ENCODE assay signal across 14 cellular contexts in genomic region chr7:81604075-81604807, GRCh38.
DNase-seq lines count a peak whose midpoint lies in the region; ATAC-seq, FAIRE-seq and TF ChIP-seq lines count a peak whose summit lies in the region.
"Had no signal": no experiment of that assay in that cellular context is flagged by ENCODE, and none has a peak within 500 bp of the region (broad histone marks: within the 10 kb centered on the region; RNA-seq: fewer than 3 reads in every experiment).

No MANE protein-coding gene starts in this region.

- H3K27me3 Mint-ChIP-seq in activated CD4-positive, alpha-beta T cell treated with anti-CD3 and anti-CD28 coated beads for 36 hours: no peaks in the 10 kb centered on the region

- no peak overlapping the region for H3K4me2 ChIP-seq in H1 (ENCODE audit: insufficient read depth in 1 of 2, low read depth in 2 of 2, low read length in 2 of 2)
- no peak overlapping the region for H3K4me2 ChIP-seq in mesendoderm (ENCODE audit: low read length)

- no peak overlapping the region for H4K8ac ChIP-seq in H1 (ENCODE audit: extremely low read depth, insufficient read depth, low read length)
- H4K8ac ChIP-seq in mesendoderm (ENCODE audit: low read depth, low read length): no peak overlapping the region

- H3K14ac ChIP-seq in H1 (ENCODE audit: insufficient read length): no peak overlapping the region

- H3K9ac ChIP-seq in H1 (replicated peaks in 1 of 4; ENCODE audit: extremely low read depth in 1 of 4, low read depth in 3 of 4, low read length in 3 of 4) (no peak overlapping the region), mesendoderm (ENCODE audit: low read length) (no peak overlapping the region)

- FAIRE-seq in H1 (lab: Jason Lieb, UNC): no peak

- no peaks in the 10 kb centered on the region for H3K9me3 ChIP-seq in H1 (ENCODE audit: insufficient read depth in 2 of 2, low read depth in 1 of 2, low read length in 1 of 2)
- H3K9me3 ChIP-seq: SJSA1 had no signal

- H3K4me3 ChIP-seq in H1 (ENCODE audit: extremely low read depth in 1 of 4, insufficient read depth in 2 of 4, low read depth in 3 of 4, low read length in 4 of 4): no peak overlapping the region
- H3K4me3 ChIP-seq in mesendoderm (ENCODE audit: low read length): no peak overlapping the region
- H3K4me3 ChIP-seq: SJSA1 had no signal

- no peak for TF ChIP-seq RAD21 in H1 (IDR thresholded peaks at IDR 0.05 in 1 of 2, conservative IDR thresholded peaks at IDR 0.05 in 1 of 2; ENCODE audit: low read depth in 2 of 2, low read length in 2 of 2)

- no peak overlapping the region for H2BK12ac ChIP-seq in H1 (ENCODE audit: low read depth, low read length)

- no peak overlapping the region for H2BK120ac ChIP-seq in H1 (replicated peaks; ENCODE audit: low read depth, low read length)
- H2BK120ac ChIP-seq in mesendoderm (ENCODE audit: low read depth, low read length): no peak overlapping the region

- no peak overlapping the region for H3K18ac ChIP-seq in H1 (ENCODE audit: extremely low read depth, low read length)
- H3K18ac ChIP-seq in mesendoderm (ENCODE audit: low read length): peak overlapping the region; percentile 39

- no peak overlapping the region for H2AK5ac ChIP-seq in H1 (ENCODE audit: low read depth, low read length)
- H2AK5ac ChIP-seq in mesendoderm (ENCODE audit: low read length): no peak overlapping the region

- no peaks in the 10 kb centered on the region for H3K36me3 Mint-ChIP-seq in activated CD4-positive, alpha-beta T cell treated with anti-CD3 and anti-CD28 coated beads for 36 hours (ENCODE audit: low read depth)

- 92% methylated on average over 12 of the region's 12 CpGs; no CpG with 5 or more reads in 1 of the 2 experiments for WGBS in H1 (ENCODE audit: extremely low coverage in 1 of 2, insufficient coverage in 1 of 2, insufficient read length in 1 of 2, insufficient replicate concordance in 2 of 2, low coverage in 1 of 2, low lambda C conversion rate in 2 of 2, missing lambda C conversion rate in 1 of 2), 2 experiments
- no CpG with 5 or more reads among the region's 12 CpGs for WGBS in mesendoderm (ENCODE audit: extremely low coverage, insufficient coverage, low lambda C conversion rate)

- H4K5ac ChIP-seq in H1 (ENCODE audit: insufficient read length, low read depth, low read length) (no peak overlapping the region), mesendoderm (ENCODE audit: low read length) (no peak overlapping the region)

- no peak overlapping the region for H3K56ac ChIP-seq in H1 (replicated peaks; ENCODE audit: insufficient read length, low read depth, low read length)
- H3K56ac ChIP-seq in mesendoderm (ENCODE audit: low read length): no peak overlapping the region

- intact Hi-C loops in activated CD4-positive, alpha-beta T cell treated with anti-CD3 and anti-CD28 coated beads for 36 hours (cut with DNase I, micrococcal nuclease): no loop called here

- H3K27ac ChIP-seq in H1 (ENCODE audit: low read depth, low read length) (no peak overlapping the region), mesendoderm (ENCODE audit: low read depth, low read length) (no peak overlapping the region)
- H3K27ac ChIP-seq: HL-60, SJSA1 had no signal

- peak overlapping the region; percentile 33; the same call in 1 of the 2 replicates for H2AFZ ChIP-seq in H1 (ENCODE audit: low read length)

- no peaks in the 10 kb centered on the region for H3K27me3 ChIP-seq in H1 (replicated peaks in 1 of 4; ENCODE audit: control insufficient read depth in 3 of 4, extremely low read depth in 1 of 4, insufficient read depth in 3 of 4, low read length in 3 of 4)
- no peaks in the 10 kb centered on the region for H3K27me3 ChIP-seq in mesendoderm (ENCODE audit: insufficient read depth, low read length, poor library complexity)
- H3K27me3 ChIP-seq: SJSA1 had no signal

- H3K4me1 Mint-ChIP-seq in activated CD4-positive, alpha-beta T cell treated with anti-CD3 and anti-CD28 coated beads for 36 hours: no peaks in the 10 kb centered on the region

- ATAC-seq in activated CD4-positive, alpha-beta T cell treated with anti-CD3 and anti-CD28 coated beads for 36 hours: no peak
- ATAC-seq in HG03565 (IDR thresholded peaks at IDR 0.05; ENCODE audit: unreplicated experiment): no peak

- H3K4ac ChIP-seq in H1 (replicated peaks; ENCODE audit: insufficient read length, low read depth, low read length): no peak overlapping the region
- H3K4ac ChIP-seq in mesendoderm (ENCODE audit: low read depth, low read length): no peak overlapping the region

- no peak overlapping the region for H2BK5ac ChIP-seq in H1 (ENCODE audit: low read depth, low read length)
- no peak overlapping the region for H2BK5ac ChIP-seq in mesendoderm (ENCODE audit: low read length)

- H2BK15ac ChIP-seq in H1 (ENCODE audit: low read length) (no peak overlapping the region), mesendoderm (replicated peaks; ENCODE audit: low read depth) (no peak overlapping the region)

- no peak for TF ChIP-seq EP300 in H1 (IDR thresholded peaks at IDR 0.05; ENCODE audit: borderline replicate concordance in 1 of 2, low read depth in 2 of 2, low read length in 2 of 2)

- no peak overlapping the region for H3K4me3 Mint-ChIP-seq in activated CD4-positive, alpha-beta T cell treated with anti-CD3 and anti-CD28 coated beads for 36 hours

- no peak overlapping the region for H4K91ac ChIP-seq in H1 (replicated peaks; ENCODE audit: insufficient read length, low read length)

- H3K9me3 Mint-ChIP-seq in activated CD4-positive, alpha-beta T cell treated with anti-CD3 and anti-CD28 coated beads for 36 hours (ENCODE audit: low read depth): no peaks in the 10 kb centered on the region

- H3K79me2 ChIP-seq in H1 (ENCODE audit: control insufficient read depth in 1 of 2, insufficient read depth in 2 of 2, low read length in 2 of 2): no peaks in the 10 kb centered on the region
- no peaks in the 10 kb centered on the region for H3K79me2 ChIP-seq in mesendoderm (ENCODE audit: control insufficient read depth, insufficient read depth, low read length)

- no peak for TF ChIP-seq POLR2A in H1 (IDR thresholded peaks at IDR 0.05; ENCODE audit: control extremely low read depth in 1 of 2, low read depth in 2 of 2, low read length in 2 of 2)

- DNase-seq in EH (ENCODE audit: low read depth) (peak; percentile 61), NCI-H1092 treated with DMSO at 0.1 percent for 48 hours (lab: John Stamatoyannopoulos, UW) (peak; percentile 61), H1 (ENCODE audit: low read depth in 1 of 2, low spot score in 2 of 2) (no peak), mesendoderm (no peak), NCI-H2196 (lab: John Stamatoyannopoulos, UW; ENCODE audit: unreplicated experiment) (no peak), GM19240 (ENCODE audit: insufficient read length, low spot score) (no peak)
- DNase-seq in activated CD4-positive, alpha-beta T cell treated with anti-CD3 and anti-CD28 coated beads for 36 hours: no peak
- DNase-seq: activated T-cell treated with anti-CD3 and anti-CD28 coated beads, Interleukin-2, amount 50 U/mL, for 1 hour; anterior cingulate cortex; NCI-H526; retina had no signal

- no peak overlapping the region for H3K23ac ChIP-seq in H1 (ENCODE audit: insufficient read length)
- no peak overlapping the region for H3K23ac ChIP-seq in mesendoderm (ENCODE audit: low read length)

- H3K79me1 ChIP-seq in H1 (ENCODE audit: low read depth, low read length): no peaks in the 10 kb centered on the region
- no peaks in the 10 kb centered on the region for H3K79me1 ChIP-seq in mesendoderm (ENCODE audit: low read length)

- TF ChIP-seq CTCF in H1 (IDR thresholded peaks at IDR 0.05; ENCODE audit: control extremely low read depth in 1 of 3, insufficient read depth in 1 of 3, low read depth in 1 of 3, low read length in 3 of 3): no peak

- no peaks in the 10 kb centered on the region for H3K23me2 ChIP-seq in H1 (ENCODE audit: low read depth, low read length)

- no peaks in the 10 kb centered on the region for H3K4me1 ChIP-seq in H1 (replicated peaks in 1 of 4; ENCODE audit: control insufficient read depth in 3 of 4, insufficient read depth in 4 of 4, low read length in 3 of 4)
- no peaks in the 10 kb centered on the region for H3K4me1 ChIP-seq in mesendoderm (ENCODE audit: control insufficient read depth, low read depth, low read length)
- H3K4me1 ChIP-seq: SJSA1 had no signal

- H3K27ac Mint-ChIP-seq in activated CD4-positive, alpha-beta T cell treated with anti-CD3 and anti-CD28 coated beads for 36 hours: no peak overlapping the region

- no peaks in the 10 kb centered on the region for H4K20me1 ChIP-seq in H1 (replicated peaks in 1 of 2; ENCODE audit: control insufficient read depth in 1 of 2, insufficient read depth in 2 of 2, low read length in 2 of 2)

- H3K36me3 ChIP-seq in H1 (ENCODE audit: control insufficient read depth in 2 of 4, insufficient read depth in 4 of 4, low read length in 3 of 4): no peaks in the 10 kb centered on the region
- no peaks in the 10 kb centered on the region for H3K36me3 ChIP-seq in mesendoderm (ENCODE audit: control insufficient read depth, insufficient read depth, low read length)
- H3K36me3 ChIP-seq: SJSA1 had no signal

- CTCF ChIA-PET in H1 (lab: Charles Lee; ENCODE audit: partially characterized antibody): interaction anchor here (0.9 kb wide), 1 partner anchor 121 kb away, joined by 3 read pairs; no protein-coding TSS in a partner anchor
- CTCF ChIA-PET in activated CD4-positive, alpha-beta T cell treated with anti-CD3 and anti-CD28 coated beads for 36 hours (lab: Charles Lee): no interaction called here

- POLR2A ChIA-PET in H1 (lab: Charles Lee; ENCODE audit: partially characterized antibody): no interaction called here
- POLR2A ChIA-PET in activated CD4-positive, alpha-beta T cell treated with anti-CD3 and anti-CD28 coated beads for 36 hours (lab: Charles Lee): no interaction called here

- H2BK20ac ChIP-seq in H1 (ENCODE audit: low read length): no peak overlapping the region

TF ChIP-seq in H1, 55 proteins besides CTCF, POLR2A, EP300 and RAD21 (continues in another document):
- no peak for TF ChIP-seq GTF2F1 (IDR thresholded peaks at IDR 0.05; ENCODE audit: borderline replicate concordance, low read depth, low read length)
- no peak for TF ChIP-seq POU5F1 (IDR thresholded peaks at IDR 0.05; ENCODE audit: low read depth, low read length)
- TF ChIP-seq KDM4A (IDR thresholded peaks at IDR 0.05; ENCODE audit: low read depth, low read length, severe bottlenecking): no peak
- TF ChIP-seq, protein P1, sequence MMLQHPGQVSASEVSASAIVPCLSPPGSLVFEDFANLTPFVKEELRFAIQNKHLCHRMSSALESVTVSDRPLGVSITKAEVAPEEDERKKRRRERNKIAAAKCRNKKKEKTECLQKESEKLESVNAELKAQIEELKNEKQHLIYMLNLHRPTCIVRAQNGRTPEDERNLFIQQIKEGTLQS (IDR thresholded peaks at IDR 0.05; ENCODE audit: insufficient read depth, low read depth, low read length): no peak
- TF ChIP-seq SP1 (IDR thresholded peaks at IDR 0.05; ENCODE audit: low read depth, low read length): no peak
- no peak for TF ChIP-seq TCF12 (IDR thresholded peaks at IDR 0.05; ENCODE audit: low read depth, low read length)

Comparison
In these comparisons a context has a peak if more than half of its experiments do, and no peak if none do; other contexts are left out.
1. DNase-seq: peak in EH (single experiment) and NCI-H1092 treated with DMSO at 0.1 percent for 48 hours (single experiment); none in H1 (0 of 2), mesendoderm (single experiment), activated CD4-positive, alpha-beta T cell treated with anti-CD3 and anti-CD28 coated beads for 36 hours (single experiment), NCI-H2196 (single experiment) and GM19240 (single experiment).